ENCODE assay signal across 15 cellular contexts in genomic region chr1:221230605-221231004, GRCh38.
DNase-seq lines count a peak whose midpoint lies in the region; ATAC-seq and TF ChIP-seq lines count a peak whose summit lies in the region.
"Had no signal": no experiment of that assay in that cellular context is flagged by ENCODE, and none has a peak within 500 bp of the region (broad histone marks: within the 10 kb centered on the region; RNA-seq: fewer than 3 reads in every experiment).

No MANE protein-coding gene starts in this region.

- ATAC-seq in GM21619 (IDR thresholded peaks at IDR 0.05; ENCODE audit: unreplicated experiment) = no peak
- ATAC-seq in activated CD4-positive, CD25-positive, alpha-beta regulatory T cell treated with anti-CD3 and anti-CD28 coated beads, Interleukin-2, amount 50 U/mL, for 24 hours = no peak
- no peak for ATAC-seq in stimulated activated effector memory CD8-positive, alpha-beta T cell treated with anti-CD3 and anti-CD28 coated beads, Interleukin-12 subunit alpha, Interleukin-12 subunit beta, amount 100 ng/mL, for 72 hours
- ATAC-seq: CD8-positive, alpha-beta T cell had no signal

- no peak overlapping the region for H3K4me3 Mint-ChIP-seq in stimulated activated effector memory CD8-positive, alpha-beta T cell treated with anti-CD3 and anti-CD28 coated beads, Interleukin-12 subunit alpha, Interleukin-12 subunit beta, amount 100 ng/mL, for 72 hours
- H3K4me3 Mint-ChIP-seq: activated CD4-positive, alpha-beta memory T cell treated with anti-CD3 and anti-CD28 coated beads, Interleukin-2, amount 10 ng/mL, durations not matched to agents 7 days and 5 days; CD8-positive, alpha-beta T cell; central memory CD8-positive, alpha-beta T cell; nephron had no signal

- intact Hi-C loops in ascending aorta (cut with DNase I) = no loop called here

- H3K36me3 Mint-ChIP-seq in stimulated activated effector memory CD8-positive, alpha-beta T cell treated with anti-CD3 and anti-CD28 coated beads, Interleukin-12 subunit alpha, Interleukin-12 subunit beta, amount 100 ng/mL, for 72 hours = no peaks in the 10 kb centered on the region
- H3K36me3 Mint-ChIP-seq: CD8-positive, alpha-beta T cell had no signal

- no peak for TF ChIP-seq CTCF in ascending aorta (IDR thresholded peaks at IDR 0.05)

- peak overlapping the region; percentile 21 for H3K27ac ChIP-seq in muscle layer of duodenum (ENCODE audit: low read length)
- no peak overlapping the region for H3K27ac ChIP-seq in ascending aorta
- H3K27ac ChIP-seq: testis had no signal

- no peak overlapping the region for H3K27ac Mint-ChIP-seq in stimulated activated effector memory CD8-positive, alpha-beta T cell treated with anti-CD3 and anti-CD28 coated beads, Interleukin-12 subunit alpha, Interleukin-12 subunit beta, amount 100 ng/mL, for 72 hours
- H3K27ac Mint-ChIP-seq: activated CD4-positive, alpha-beta memory T cell treated with anti-CD3 and anti-CD28 coated beads, Interleukin-2, amount 10 ng/mL, durations not matched to agents 7 days and 5 days; CD8-positive, alpha-beta T cell; nephron had no signal

- H3K9me3 ChIP-seq in muscle layer of duodenum (ENCODE audit: control insufficient read depth in 1 of 2, low read length in 2 of 2) (no peaks in the 10 kb centered on the region), ascending aorta (no peaks in the 10 kb centered on the region)
- H3K9me3 ChIP-seq: testis had no signal

- DNase-seq in DMS153 (lab: John Stamatoyannopoulos, UW) (peak; percentile 93), NCI-H2081 (lab: John Stamatoyannopoulos, UW) (peak; percentile 37 to 80), fibroblast of peridontal ligament (ENCODE audit: extremely low read depth) (peak; percentile 24), ascending aorta (ENCODE audit: low spot score in 2 of 2) (no peak)
- DNase-seq in stimulated activated effector memory CD8-positive, alpha-beta T cell treated with anti-CD3 and anti-CD28 coated beads, Interleukin-12 subunit alpha, Interleukin-12 subunit beta, amount 100 ng/mL, for 72 hours (ENCODE audit: low spot score in 2 of 2) = no peak
- DNase-seq: activated CD4-positive, alpha-beta memory T cell treated with anti-CD3 and anti-CD28 coated beads, Interleukin-2, amount 10 ng/mL, durations not matched to agents 7 days and 5 days; activated effector memory CD4-positive, alpha-beta T cell treated with anti-CD3 and anti-CD28 coated beads, Interleukin-2, amount 50 U/mL, for 16 hours; CD8-positive, alpha-beta T cell; Karpas-422; testis had no signal

- H3K4me3 ChIP-seq in muscle layer of duodenum (ENCODE audit: low read depth in 1 of 2, low read length in 2 of 2) (no peak overlapping the region), ascending aorta (no peak overlapping the region)
- H3K4me3 ChIP-seq: testis had no signal

- no peaks in the 10 kb centered on the region for H3K9me3 Mint-ChIP-seq in stimulated activated effector memory CD8-positive, alpha-beta T cell treated with anti-CD3 and anti-CD28 coated beads, Interleukin-12 subunit alpha, Interleukin-12 subunit beta, amount 100 ng/mL, for 72 hours
- H3K9me3 Mint-ChIP-seq: CD8-positive, alpha-beta T cell had no signal

- H3K36me3 ChIP-seq in muscle layer of duodenum (ENCODE audit: control insufficient read depth in 1 of 2, insufficient read depth in 2 of 2, low read length in 2 of 2) = no peaks in the 10 kb centered on the region
- H3K36me3 ChIP-seq in ascending aorta = no peaks in the 10 kb centered on the region

- peaks cover 0 to 26% of the 10 kb centered on the region in 2 donors for H3K4me1 ChIP-seq in muscle layer of duodenum (ENCODE audit: control insufficient read depth in 1 of 2, insufficient read depth in 2 of 2, low read length in 2 of 2)
- peaks cover 0 to 8% of the 10 kb centered on the region in 2 donors for H3K4me1 ChIP-seq in ascending aorta

- H3K27me3 ChIP-seq in muscle layer of duodenum (ENCODE audit: low read depth, low read length) (no peaks in the 10 kb centered on the region), ascending aorta (no peaks in the 10 kb centered on the region)
- H3K27me3 ChIP-seq: testis had no signal

- no peaks in the 10 kb centered on the region for H3K4me1 Mint-ChIP-seq in stimulated activated effector memory CD8-positive, alpha-beta T cell treated with anti-CD3 and anti-CD28 coated beads, Interleukin-12 subunit alpha, Interleukin-12 subunit beta, amount 100 ng/mL, for 72 hours
- H3K4me1 Mint-ChIP-seq: activated CD4-positive, alpha-beta memory T cell treated with anti-CD3 and anti-CD28 coated beads, Interleukin-2, amount 10 ng/mL, durations not matched to agents 7 days and 5 days; central memory CD8-positive, alpha-beta T cell had no signal

Comparison
In these comparisons a context has a peak if more than half of its experiments do, and no peak if none do; other contexts are left out.
1. DNase-seq: peak in DMS153 (single experiment), NCI-H2081 (2 of 2) and fibroblast of peridontal ligament (single experiment); none in ascending aorta (0 of 2) and stimulated activated effector memory CD8-positive, alpha-beta T cell treated with anti-CD3 and anti-CD28 coated beads, Interleukin-12 subunit alpha, Interleukin-12 subunit beta, amount 100 ng/mL, for 72 hours (0 of 2).